11 cellular contexts compared by ENCODE assay signal in the genomic region with DNA sequence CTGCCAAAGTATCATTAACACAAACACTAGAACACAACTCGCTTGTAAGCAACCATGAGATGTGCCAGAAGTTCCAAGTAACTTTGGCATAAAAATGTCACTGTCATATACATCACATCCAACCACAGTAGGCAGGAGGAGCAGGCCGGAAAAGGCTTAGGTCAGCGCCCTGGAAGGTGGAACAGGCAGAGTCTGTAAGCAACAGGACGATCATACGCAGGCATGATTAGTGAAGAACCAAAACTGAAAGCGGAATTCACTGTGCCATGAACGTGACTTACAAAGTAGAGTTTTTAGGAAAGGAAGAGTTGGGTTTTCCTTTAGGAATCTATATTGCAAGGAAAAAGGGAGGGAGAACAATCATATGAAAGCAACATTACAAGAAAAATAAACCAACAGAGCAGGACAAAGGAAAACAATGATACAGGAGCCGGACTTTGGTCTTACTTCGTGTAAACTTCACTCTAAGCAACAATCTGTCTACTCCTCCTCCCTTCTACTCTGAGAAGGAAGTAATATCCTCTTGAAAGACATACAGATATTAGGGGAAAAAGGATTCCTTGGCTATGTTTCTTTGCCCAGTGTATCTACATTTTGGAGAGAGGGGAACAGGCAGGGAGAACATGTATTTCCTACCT. TPM values are rescaled to one million over a fixed set of nuclear protein-coding genes. Genes with fewer than 3 reads are reported as not detected.
DNase-seq lines count a peak whose midpoint lies in the region; ATAC-seq, FAIRE-seq and TF ChIP-seq lines count a peak whose summit lies in the region.
"Had no signal": no experiment of that assay in that cellular context is flagged by ENCODE, and none has a peak within 500 bp of the region (broad histone marks: within the 10 kb centered on the region; RNA-seq: fewer than 3 reads in every experiment).

No MANE protein-coding gene starts in this region.

- H3K9me3 ChIP-seq in H1 (ENCODE audit: insufficient read depth in 2 of 2, low read depth in 1 of 2, low read length in 1 of 2), result no peaks in the 10 kb centered on the region
- no peaks in the 10 kb centered on the region for H3K9me3 ChIP-seq in mucosa of descending colon
- H3K9me3 ChIP-seq in HAP-1, result no peaks in the 10 kb centered on the region
- H3K9me3 ChIP-seq: BLaER1 had no signal

- H2AFZ ChIP-seq in H1 (ENCODE audit: low read length), result no peak overlapping the region

- POLR2A ChIA-PET in H1 (lab: Charles Lee; ENCODE audit: partially characterized antibody), result interaction anchor here (0.6 kb wide), 1 partner anchor 46 kb away, joined by 3 read pairs; no protein-coding TSS in a partner anchor

- peaks cover 11 to 67% (median 46%) of the 10 kb centered on the region in 4 experiments; a peak in 7 of 8 replicates for H3K36me3 ChIP-seq in H1 (ENCODE audit: control insufficient read depth in 2 of 4, insufficient read depth in 4 of 4, low read length in 3 of 4)
- no peaks in the 10 kb centered on the region for H3K36me3 ChIP-seq in mucosa of descending colon (ENCODE audit: low read depth)
- peaks cover 82% of the 10 kb centered on the region for H3K36me3 ChIP-seq in HAP-1 (replicated peaks)

- H3K4me1 Mint-ChIP-seq in activated T-cell treated with anti-CD3 and anti-CD28 coated beads, Interleukin-2, amount 50 U/mL, for 72 hours (ENCODE audit: low read depth), result peaks cover 35% of the 10 kb centered on the region
- peaks cover 16% of the 10 kb centered on the region for H3K4me1 Mint-ChIP-seq in type B pancreatic cell (ENCODE audit: unreplicated experiment)

- H2BK5ac ChIP-seq in H1 (ENCODE audit: low read depth, low read length), result no peak overlapping the region

- no peak overlapping the region for H2AK5ac ChIP-seq in H1 (ENCODE audit: low read depth, low read length)

- H4K20me1 ChIP-seq in H1 (replicated peaks in 1 of 2; ENCODE audit: control insufficient read depth in 1 of 2, insufficient read depth in 2 of 2, low read length in 2 of 2), result peaks cover 13 to 15% of the 10 kb centered on the region in 2 experiments

- no peak overlapping the region for H3K4ac ChIP-seq in H1 (replicated peaks; ENCODE audit: insufficient read length, low read depth, low read length)

- H3K23me2 ChIP-seq in H1 (ENCODE audit: low read depth, low read length), result peaks cover 1% of the 10 kb centered on the region; the same call in 1 of the 2 replicates

- H2BK120ac ChIP-seq in H1 (replicated peaks; ENCODE audit: low read depth, low read length), result no peak overlapping the region

- FAIRE-seq in H1 (lab: Jason Lieb, UNC), result no peak
- FAIRE-seq: colon had no signal

- H3K23ac ChIP-seq in H1 (ENCODE audit: insufficient read length), result no peak overlapping the region

- H3K14ac ChIP-seq in H1 (ENCODE audit: insufficient read length), result no peak overlapping the region

- peak overlapping the region; percentile 4 to 66 for H3K4me3 Mint-ChIP-seq in activated T-cell treated with anti-CD3 and anti-CD28 coated beads, Interleukin-2, amount 50 U/mL, for 72 hours
- H3K4me3 Mint-ChIP-seq in type B pancreatic cell, result no peak overlapping the region

- no peaks in the 10 kb centered on the region for H3K27me3 Mint-ChIP-seq in activated T-cell treated with anti-CD3 and anti-CD28 coated beads, Interleukin-2, amount 50 U/mL, for 72 hours (ENCODE audit: low read depth)
- no peaks in the 10 kb centered on the region for H3K27me3 Mint-ChIP-seq in type B pancreatic cell

- ATAC-seq in activated T-cell treated with anti-CD3 and anti-CD28 coated beads, Interleukin-2, amount 50 U/mL, for 72 hours (replicated peaks in 1 of 2), result peak in 1 of 2 donors; percentile 53
- peak; percentile 89 for ATAC-seq in mucosa of descending colon
- no peak for ATAC-seq in HG02852 (IDR thresholded peaks at IDR 0.05; ENCODE audit: unreplicated experiment)
- ATAC-seq: PC-3 had no signal

- H4K91ac ChIP-seq in H1 (replicated peaks; ENCODE audit: insufficient read length, low read length), result no peak overlapping the region

- H3K4me1 ChIP-seq in H1 (replicated peaks in 1 of 4; ENCODE audit: control insufficient read depth in 3 of 4, insufficient read depth in 4 of 4, low read length in 3 of 4) (peaks cover 0 to 3% (median 0%) of the 10 kb centered on the region in 4 experiments; a peak in 2 of 7 replicates), mucosa of descending colon (ENCODE audit: low read depth) (peaks cover 23% of the 10 kb centered on the region), HAP-1 (peaks cover 13% of the 10 kb centered on the region)
- H3K4me1 ChIP-seq: BLaER1 had no signal

- H3K4me2 ChIP-seq in H1 (ENCODE audit: insufficient read depth in 1 of 2, low read depth in 2 of 2, low read length in 2 of 2), result no peak overlapping the region
- H3K4me2 ChIP-seq: BLaER1 had no signal

- WGBS in H1 (ENCODE audit: extremely low coverage in 1 of 2, insufficient coverage in 1 of 2, insufficient read length in 1 of 2, insufficient replicate concordance in 2 of 2, low coverage in 1 of 2, low lambda C conversion rate in 2 of 2, missing lambda C conversion rate in 1 of 2), 2 experiments, result 92% methylated on average over 9 of the region's 9 CpGs; no CpG with 5 or more reads in 1 of the 2 experiments

- H2BK15ac ChIP-seq in H1 (ENCODE audit: low read length), result no peak overlapping the region

- TF ChIP-seq CTCF in H1 (IDR thresholded peaks at IDR 0.05; ENCODE audit: control extremely low read depth in 1 of 3, insufficient read depth in 1 of 3, low read depth in 1 of 3, low read length in 3 of 3) (no peak), mucosa of descending colon (IDR thresholded peaks at IDR 0.05) (no peak), type B pancreatic cell (conservative IDR thresholded peaks at IDR 0.05) (no peak)

- H3K4me3 ChIP-seq in H1 (ENCODE audit: extremely low read depth in 1 of 4, insufficient read depth in 2 of 4, low read depth in 3 of 4, low read length in 4 of 4) (no peak overlapping the region), mucosa of descending colon (no peak overlapping the region), HAP-1 (no peak overlapping the region)
- H3K4me3 ChIP-seq: BLaER1 had no signal

- no peak overlapping the region for H2BK12ac ChIP-seq in H1 (ENCODE audit: low read depth, low read length)

- H3K56ac ChIP-seq in H1 (replicated peaks; ENCODE audit: insufficient read length, low read depth, low read length), result no peak overlapping the region

- CTCF ChIA-PET in H1 (lab: Charles Lee; ENCODE audit: partially characterized antibody), result interaction anchor here (0.6 to 1.4 kb wide), 4 partner anchors 15 to 797 kb away, joined by 3 to 9 read pairs (median 4); no protein-coding TSS in a partner anchor

- no peak for TF ChIP-seq EP300 in H1 (IDR thresholded peaks at IDR 0.05; ENCODE audit: borderline replicate concordance in 1 of 2, low read depth in 2 of 2, low read length in 2 of 2)

- DNase-seq in activated T-cell treated with anti-CD3 and anti-CD28 coated beads, Interleukin-2, amount 50 U/mL, for 72 hours, result no peak
- DNase-seq in activated T-cell treated with anti-CD3 and anti-CD28 coated beads, Interleukin-2, amount 50 U/mL, for 48 hours, result no peak
- DNase-seq in H1 (ENCODE audit: low read depth in 1 of 2, low spot score in 2 of 2) (no peak), mucosa of descending colon (peak; percentile 62 to 67 (median 64)), type B pancreatic cell (ENCODE audit: extremely low spot score, unreplicated experiment) (no peak), NCI-H2196 (lab: John Stamatoyannopoulos, UW; ENCODE audit: unreplicated experiment) (no peak), HAP-1 (ENCODE audit: low spot score in 2 of 2) (no peak)
- DNase-seq: PC-3 had no signal

- H2BK20ac ChIP-seq in H1 (ENCODE audit: low read length), result no peak overlapping the region

- no peak overlapping the region; a peak in 1 of 7 replicates for H3K9ac ChIP-seq in H1 (replicated peaks in 1 of 4; ENCODE audit: extremely low read depth in 1 of 4, low read depth in 3 of 4, low read length in 3 of 4)
- H3K9ac ChIP-seq: BLaER1 had no signal

- no peak for TF ChIP-seq POLR2A in H1 (IDR thresholded peaks at IDR 0.05; ENCODE audit: control extremely low read depth in 1 of 2, low read depth in 2 of 2, low read length in 2 of 2)

- H3K18ac ChIP-seq in H1 (ENCODE audit: extremely low read depth, low read length), result no peak overlapping the region

- no peaks in the 10 kb centered on the region for H3K27me3 ChIP-seq in H1 (replicated peaks in 1 of 4; ENCODE audit: control insufficient read depth in 3 of 4, extremely low read depth in 1 of 4, insufficient read depth in 3 of 4, low read length in 3 of 4)
- H3K27me3 ChIP-seq in HAP-1 (ENCODE audit: low read depth), result no peaks in the 10 kb centered on the region
- H3K27me3 ChIP-seq: BLaER1 had no signal

- intact Hi-C loops in mucosa of descending colon (cut with DNase I, micrococcal nuclease), result no loop called here

- H3K36me3 Mint-ChIP-seq in activated T-cell treated with anti-CD3 and anti-CD28 coated beads, Interleukin-2, amount 50 U/mL, for 72 hours (ENCODE audit: insufficient read depth in 2 of 2), result peaks cover 13 to 40% of the 10 kb centered on the region in 2 donors
- H3K36me3 Mint-ChIP-seq in type B pancreatic cell, result peaks cover 53% of the 10 kb centered on the region

- peaks cover 4% of the 10 kb centered on the region; the same call in 1 of the 2 replicates for H3K79me1 ChIP-seq in H1 (ENCODE audit: low read depth, low read length)

- no peak overlapping the region for H4K8ac ChIP-seq in H1 (ENCODE audit: extremely low read depth, insufficient read depth, low read length)

- H3K27ac ChIP-seq in H1 (ENCODE audit: low read depth, low read length), result no peak overlapping the region
- H3K27ac ChIP-seq: BLaER1 had no signal

- no peak for TF ChIP-seq RAD21 in H1 (IDR thresholded peaks at IDR 0.05 in 1 of 2, conservative IDR thresholded peaks at IDR 0.05 in 1 of 2; ENCODE audit: low read depth in 2 of 2, low read length in 2 of 2)

- in situ Hi-C loops in HAP-1 (cut with MboI; ENCODE audit: low sequenced_read_pairs), result no loop called here

- peak overlapping the region; percentile 82 for H3K27ac Mint-ChIP-seq in activated T-cell treated with anti-CD3 and anti-CD28 coated beads, Interleukin-2, amount 50 U/mL, for 72 hours
- H3K27ac Mint-ChIP-seq in type B pancreatic cell, result peak overlapping the region; percentile 72

- H4K5ac ChIP-seq in H1 (ENCODE audit: insufficient read length, low read depth, low read length), result no peak overlapping the region

- no peaks in the 10 kb centered on the region for H3K9me3 Mint-ChIP-seq in activated T-cell treated with anti-CD3 and anti-CD28 coated beads, Interleukin-2, amount 50 U/mL, for 72 hours
- H3K9me3 Mint-ChIP-seq in type B pancreatic cell, result no peaks in the 10 kb centered on the region

- peaks cover 8 to 68% of the 10 kb centered on the region in 2 experiments for H3K79me2 ChIP-seq in H1 (ENCODE audit: control insufficient read depth in 1 of 2, insufficient read depth in 2 of 2, low read length in 2 of 2)

RNA-seq across cellular contexts. Expression of a gene that starts 52.2 kb away (rescaled TPM):
- 100 to 1,000 TPM; 328 to 339 TPM for total RNA-seq in activated T-cell treated with anti-CD3 and anti-CD28 coated beads, Interleukin-2, amount 50 U/mL, for 72 hours
- total RNA-seq in H1 (2021; fragmentation: NEBNext Ultra II Directional; extraction: Animal tissue kit (Norgen Biotek cat#: 25700)), result 1,186 and 1,198 TPM in 2 replicates
- polyA plus RNA-seq in H1 (2011; rRNA removed), result 366 and 559 TPM in 2 replicates
- polyA plus RNA-seq in H1 (2011; cell fraction: cytosol; rRNA removed), result 1,113 TPM
- 216 TPM for polyA plus RNA-seq in H1 (2011; cell fraction: nucleus; rRNA removed)
- polyA plus RNA-seq in H1 (2012, experiment 1 of 2), result 983 to 1,666 TPM (median 1,204 TPM) in 4 replicates
- 617 TPM for polyA plus RNA-seq in H1 (2012, experiment 2 of 2)
- 631 TPM for polyA plus RNA-seq in H1 (2013, experiment 1 of 2)
- 696 TPM for polyA plus RNA-seq in H1 (2013, experiment 2 of 2)
- 566 and 613 TPM in 2 replicates for polyA minus RNA-seq in H1 (2011; rRNA and poly(A)+ RNA removed)
- 578 TPM for polyA minus RNA-seq in H1 (2011; cell fraction: cytosol; rRNA and poly(A)+ RNA removed)
- polyA minus RNA-seq in H1 (2011; cell fraction: nucleus; rRNA and poly(A)+ RNA removed), result 202 TPM
- total RNA-seq in mucosa of descending colon (100 to 1,000 TPM; 370 to 494 (median 380) TPM), type B pancreatic cell (ENCODE audit: low replicate concordance) (674 and 773 TPM in 2 replicates)

Comparison
In these comparisons a context has a peak if more than half of its experiments do, and no peak if none do; other contexts are left out.
1. DNase-seq: peak in mucosa of descending colon (3 of 3); none in activated T-cell treated with anti-CD3 and anti-CD28 coated beads, Interleukin-2, amount 50 U/mL, for 72 hours (0 of 2), activated T-cell treated with anti-CD3 and anti-CD28 coated beads, Interleukin-2, amount 50 U/mL, for 48 hours (0 of 2), H1 (0 of 2), type B pancreatic cell (single experiment), NCI-H2196 (single experiment) and HAP-1 (0 of 2).